Comparison of ENCODE assay signal across 1 cellular context in genomic region chr12:99644629-99645028, GRCh38.
TF ChIP-seq lines count a peak whose summit lies in the region.

No MANE protein-coding gene starts in this region.

TF ChIP-seq in GM12878, 131 proteins besides CTCF, POLR2A, EP300 and RAD21:
- TF ChIP-seq CHD1 (IDR thresholded peaks at IDR 0.05; ENCODE audit: low read depth, low read length), result no peak
- no peak for TF ChIP-seq TARDBP (IDR thresholded peaks at IDR 0.05; ENCODE audit: borderline replicate concordance)
- peak; percentile 29; the same call in 1 of the 2 replicates for TF ChIP-seq SPI1 (IDR thresholded peaks at IDR 0.05; ENCODE audit: borderline replicate concordance, insufficient read depth, low read depth, low read length)
- no peak for TF ChIP-seq HCFC1 (IDR thresholded peaks at IDR 0.05; ENCODE audit: low read length)
TF ChIP-seq in GM12878: peak in this region for 1.
